In the genomic region with DNA sequence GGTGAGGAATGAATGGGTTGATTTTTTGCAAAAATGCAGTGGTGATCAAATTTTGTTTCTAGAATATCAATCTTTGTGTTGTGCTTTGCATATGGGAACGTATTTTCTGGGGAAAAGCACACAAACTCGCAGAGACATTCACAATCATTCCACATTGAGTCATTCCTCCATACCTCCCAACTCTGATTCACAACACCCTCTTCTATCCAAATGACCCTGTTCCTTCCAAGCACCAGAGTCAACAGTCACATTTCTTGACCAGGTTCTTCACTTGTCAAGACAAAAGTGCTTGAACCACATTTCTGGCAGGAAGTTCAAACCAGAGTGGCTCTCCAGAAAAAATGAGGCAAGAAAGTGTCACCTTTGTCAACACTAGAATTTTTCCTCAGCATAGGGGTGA, we compare ENCODE assay signal across 7 cellular contexts. TPM values are rescaled to one million over a fixed set of nuclear protein-coding genes. Genes with fewer than 3 reads are reported as not detected.
DNase-seq lines count a peak whose midpoint lies in the region; ATAC-seq and TF ChIP-seq lines count a peak whose summit lies in the region.
"Not testable (repeated sequence)": the region's sequence is repeated elsewhere in the genome, so short reads cannot be mapped to it uniquely, and the experiment has no call there.
"Had no signal": no experiment of that assay in that cellular context is flagged by ENCODE, and none has a peak within 500 bp of the region (broad histone marks: within the 10 kb centered on the region; RNA-seq: fewer than 3 reads in every experiment).

No MANE protein-coding gene starts in this region.

- not testable (repeated sequence) for H3K27ac ChIP-seq in left lung, upper lobe of right lung

- peak; percentile 0 for DNase-seq in HCEC 1CT
- not testable (repeated sequence) for DNase-seq in left lung, upper lobe of right lung

- not testable (repeated sequence) for H3K4me1 ChIP-seq in left lung, upper lobe of right lung

- H3K27me3 ChIP-seq in left lung, upper lobe of right lung: not testable (repeated sequence)

- TF ChIP-seq CTCF in left lung (IDR thresholded peaks at IDR 0.05); upper lobe of right lung (IDR thresholded peaks at IDR 0.05): not testable (repeated sequence)

- intact Hi-C loops in left lung (cut with DNase I); upper lobe of right lung (cut with DNase I): not testable (repeated sequence)

- H3K4me3 ChIP-seq in left lung, upper lobe of right lung: not testable (repeated sequence)

- H3K9me3 ChIP-seq in left lung, upper lobe of right lung: not testable (repeated sequence)

- peak; percentile 42 for ATAC-seq in left lung
- ATAC-seq in upper lobe of right lung: peak; percentile 54

- H3K36me3 ChIP-seq in left lung, upper lobe of right lung: not testable (repeated sequence)

RNA-seq across cellular contexts. Expression of a gene that starts 35.3 kb away (rescaled TPM):
- total RNA-seq in left lung (1 to 10 TPM; 1.1 to 3.7 TPM), upper lobe of right lung (4.3 TPM)
- total RNA-seq: A172, A673, Caco-2, Daoy had no signal
